13 cellular contexts compared by ENCODE assay signal in the genomic region with DNA sequence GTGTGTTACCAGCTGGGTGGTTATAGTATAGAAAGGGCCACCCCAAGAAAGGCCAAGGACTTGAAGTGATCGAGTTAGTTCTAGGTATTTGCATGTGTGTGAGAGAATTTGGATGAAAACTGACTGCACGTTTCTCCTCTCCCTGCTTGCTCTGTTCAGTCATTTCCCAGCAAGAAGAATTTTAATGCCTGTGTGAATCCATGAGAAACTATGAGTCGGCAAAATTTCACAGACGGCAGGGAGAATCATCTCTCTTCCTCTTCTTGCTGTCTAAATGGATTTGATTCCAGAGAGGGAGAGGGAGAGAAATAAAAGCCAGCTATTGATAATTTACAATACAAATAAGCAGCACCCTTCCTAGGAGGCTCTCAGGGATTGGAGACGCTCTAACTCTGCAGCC.
DNase-seq lines count a peak whose midpoint lies in the region; ATAC-seq and TF ChIP-seq lines count a peak whose summit lies in the region.
"Had no signal": no experiment of that assay in that cellular context is flagged by ENCODE, and none has a peak within 500 bp of the region (broad histone marks: within the 10 kb centered on the region; RNA-seq: fewer than 3 reads in every experiment).

No MANE protein-coding gene starts in this region.

- ATAC-seq in HG02678 (IDR thresholded peaks at IDR 0.05; ENCODE audit: unreplicated experiment) = no peak

- H3K4me1 Mint-ChIP-seq in nephron progenitor cell = peaks cover 62% of the 10 kb centered on the region
- H3K4me1 Mint-ChIP-seq: activated CD4-positive, alpha-beta T cell treated with anti-CD3 and anti-CD28 coated beads, Interleukin-2, amount 10 ng/mL, durations not matched to agents 7 days and 5 days had no signal

- H3K27ac Mint-ChIP-seq in nephron progenitor cell = peak overlapping the region; percentile 46
- H3K27ac Mint-ChIP-seq: activated CD4-positive, alpha-beta T cell treated with anti-CD3 and anti-CD28 coated beads, Interleukin-2, amount 10 ng/mL, durations not matched to agents 7 days and 5 days had no signal

- peaks cover 1% of the 10 kb centered on the region for H3K27me3 Mint-ChIP-seq in nephron progenitor cell (ENCODE audit: low read depth, poor library complexity)

- peak overlapping the region; percentile 37 for H3K4me3 Mint-ChIP-seq in nephron progenitor cell
- H3K4me3 Mint-ChIP-seq: activated CD4-positive, alpha-beta T cell treated with anti-CD3 and anti-CD28 coated beads, Interleukin-2, amount 10 ng/mL, durations not matched to agents 7 days and 5 days had no signal

- CTCF ChIA-PET in AG04449 (lab: Yijun Ruan, JAX) = interaction anchor here (0.9 to 3.2 kb wide), 5 partner anchors 9 to 662 kb away, joined by 3 to 14 read pairs (median 4); no protein-coding TSS in a partner anchor

- peaks cover 4% of the 10 kb centered on the region for H3K36me3 Mint-ChIP-seq in nephron progenitor cell (ENCODE audit: low read depth)

- POLR2A ChIA-PET in AG04449 (lab: Yijun Ruan, JAX) = no interaction called here

- peak; percentile 76 for DNase-seq in AG04449 (ENCODE audit: low read depth, low spot score)
- peak; percentile 33 for DNase-seq in KBM-7
- peak; percentile 65 for DNase-seq in dedifferentiated amniotic fluid mesenchymal stem cell (ENCODE audit: extremely low spot score)
- no peak for DNase-seq in nephron progenitor cell
- no peak for DNase-seq in ureter (ENCODE audit: low spot score)
- no peak for DNase-seq in globus pallidus (ENCODE audit: low spot score)
- no peak for DNase-seq in NCI-H226
- DNase-seq: activated CD4-positive, alpha-beta T cell treated with anti-CD3 and anti-CD28 coated beads, Interleukin-2, amount 10 ng/mL, durations not matched to agents 7 days and 5 days; activated gamma-delta T cell treated with Interleukin-2 at 50 U/mL for 16 hours; colonic mucosa had no signal

- no peak overlapping the region for H3K4me3 ChIP-seq in AG04449 (ENCODE audit: low read depth, low read length)
- H3K4me3 ChIP-seq: BLaER1 treated with 17β-estradiol and CSF1 and Interleukin-3, amounts not matched to agents 10 nM and 100 nM; colonic mucosa; SK-N-MC had no signal

- no peaks in the 10 kb centered on the region for H3K9me3 Mint-ChIP-seq in nephron progenitor cell
- H3K9me3 Mint-ChIP-seq: activated CD4-positive, alpha-beta T cell treated with anti-CD3 and anti-CD28 coated beads, Interleukin-2, amount 10 ng/mL, durations not matched to agents 7 days and 5 days had no signal

- in situ Hi-C loops in KBM-7 (cut with MboI; ENCODE audit: low pct_unique_long_range_greater_than_20kb, low sequenced_read_pairs) = no loop called here

- TF ChIP-seq CTCF in AG04449 (IDR thresholded peaks at IDR 0.05; ENCODE audit: insufficient read depth, low read length, missing control alignments) (no peak), nephron progenitor cell (IDR thresholded peaks at IDR 0.05) (no peak)

Comparison
In these comparisons a context has a peak if more than half of its experiments do, and no peak if none do; other contexts are left out.
1. DNase-seq: peak in AG04449 (single experiment), KBM-7 (single experiment) and dedifferentiated amniotic fluid mesenchymal stem cell (single experiment); none in nephron progenitor cell (single experiment), ureter (single experiment), globus pallidus (single experiment) and NCI-H226 (single experiment).